In the genomic region with DNA sequence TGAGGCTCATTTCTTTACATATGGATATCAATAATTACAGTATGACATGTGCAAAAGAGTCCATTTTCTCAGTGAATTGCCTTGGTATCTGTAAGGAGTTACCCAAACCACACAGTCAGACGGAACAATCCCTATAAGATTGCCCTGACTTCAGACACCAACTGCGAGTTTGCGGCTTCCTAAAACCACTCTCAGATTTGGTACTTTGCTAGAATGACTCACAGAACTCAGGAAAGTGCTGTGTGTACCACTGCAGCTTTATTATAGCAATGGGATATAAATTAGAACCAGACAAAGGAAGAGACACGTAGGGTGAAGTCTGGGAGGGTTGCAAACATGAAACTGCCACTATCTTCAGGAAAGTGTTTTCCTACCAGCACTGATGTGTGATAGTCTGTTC, we compare ENCODE assay signal across 27 cellular contexts. TPM values are rescaled to one million over a fixed set of nuclear protein-coding genes. Genes with fewer than 3 reads are reported as not detected.
A peak's percentile ranks its signal among the peaks of the same experiment; 100 is the strongest.
DNase-seq lines count a peak whose midpoint lies in the region; ATAC-seq and TF ChIP-seq lines count a peak whose summit lies in the region.
"Had no signal": no experiment of that assay in that cellular context is flagged by ENCODE, and none has a peak within 500 bp of the region (broad histone marks: within the 10 kb centered on the region; RNA-seq: fewer than 3 reads in every experiment).

No MANE protein-coding gene starts in this region.

- no peak overlapping the region for H3K27ac ChIP-seq in breast epithelium
- no peak overlapping the region for H3K27ac ChIP-seq in mammary epithelial cell (ENCODE audit: insufficient read depth, low read depth, low read length)
- H3K27ac ChIP-seq in right cardiac atrium (ENCODE audit: low read length) = no peak overlapping the region
- H3K27ac ChIP-seq in heart right ventricle = no peak overlapping the region
- H3K27ac ChIP-seq: skin epidermis, suprapubic skin, upper lobe of left lung had no signal

- TF ChIP-seq POLR2A in breast epithelium (IDR thresholded peaks at IDR 0.05) = no peak

- H4K20me1 ChIP-seq in mammary epithelial cell (ENCODE audit: insufficient read depth, low read length) = no peaks in the 10 kb centered on the region

- no peaks in the 10 kb centered on the region for H3K4me1 ChIP-seq in breast epithelium
- H3K4me1 ChIP-seq in mammary epithelial cell (ENCODE audit: insufficient read depth, low read length) = peaks cover 9% of the 10 kb centered on the region
- H3K4me1 ChIP-seq in right cardiac atrium (ENCODE audit: control insufficient read depth, insufficient read depth, low read length) = peaks cover 4% of the 10 kb centered on the region
- H3K4me1 ChIP-seq in heart right ventricle = peaks cover 0 to 9% (median 7%) of the 10 kb centered on the region in 9 donors
- H3K4me1 ChIP-seq: HAP-1 had no signal

- H3K4me3 ChIP-seq in breast epithelium = no peak overlapping the region
- no peak overlapping the region for H3K4me3 ChIP-seq in mammary epithelial cell (replicated peaks in 1 of 3; ENCODE audit: insufficient read depth in 1 of 3, low read depth in 2 of 3, low read length in 3 of 3)
- no peak overlapping the region for H3K4me3 ChIP-seq in right cardiac atrium (ENCODE audit: low read length)
- no peak overlapping the region for H3K4me3 ChIP-seq in heart right ventricle
- H3K4me3 ChIP-seq: HAP-1, skin epidermis, suprapubic skin, upper lobe of left lung had no signal

- in situ Hi-C loops in mammary epithelial cell (cut with MboI; ENCODE audit: low sequenced_read_pairs in 2 of 2) = no loop called here

- BruUV-seq in MCF 10A (replicated peaks; lab: Mats Ljungman, UMichigan) = no TSS peak
- BruUV-seq in mammary epithelial cell (replicated peaks; lab: Mats Ljungman, UMichigan) = no TSS peak

- H3K36me3 Mint-ChIP-seq in MCF 10A (ENCODE audit: insufficient read depth, unreplicated experiment) = peaks cover 10% of the 10 kb centered on the region

- TF ChIP-seq CTCF in MCF 10A (IDR thresholded peaks at IDR 0.05; ENCODE audit: unreplicated experiment) (no peak), breast epithelium (IDR thresholded peaks at IDR 0.05) (no peak), mammary epithelial cell (conservative IDR thresholded peaks at IDR 0.05 in 1 of 2, IDR thresholded peaks at IDR 0.05 in 1 of 2; ENCODE audit: extremely low read depth in 1 of 2, insufficient read depth in 1 of 2, low read depth in 1 of 2, low read length in 2 of 2) (no peak), heart right ventricle (IDR thresholded peaks at IDR 0.05) (no peak)

- CTCF ChIA-PET in MCF 10A (lab: Yijun Ruan, JAX) (no interaction called here), mammary epithelial cell (lab: Charles Lee; ENCODE audit: low non-redundant PET) (no interaction called here)

- peak overlapping the region; percentile 21 for H3K4me3 Mint-ChIP-seq in MCF 10A (ENCODE audit: unreplicated experiment)
- H3K4me3 Mint-ChIP-seq: CD4-positive, alpha-beta T cell; memory B cell; nephron progenitor cell; stimulated activated naive B cell treated with anti-CD40 and anti-IgM and Interleukin-4, amounts not matched to agents 10 μg/mL and 1 μg/mL and 100 μg/mL, for 72 hours; T-helper 1 cell treated with Interleukin-12 subunit alpha and Interleukin-12 subunit beta and Interleukin-4 antibody, amounts not matched to agents 30 μg/mL and 1 μg/mL, for 36 hours had no signal

- no peak overlapping the region for H3K4me2 ChIP-seq in mammary epithelial cell (ENCODE audit: insufficient read depth, low read depth, low read length)

- no peak for DNase-seq in MCF 10A (ENCODE audit: unreplicated experiment)
- DNase-seq in breast epithelium (ENCODE audit: low spot score in 2 of 2) = no peak
- DNase-seq in NOMO-1 treated with dmso at 0.1 percent for 144 hours (lab: John Stamatoyannopoulos, UW; ENCODE audit: unreplicated experiment) = peak; percentile 10
- no peak for DNase-seq in mammary epithelial cell
- DNase-seq in right cardiac atrium = no peak
- no peak for DNase-seq in heart right ventricle
- no peak for DNase-seq in hypothalamus (lab: John Stamatoyannopoulos, UW)
- DNase-seq: 8988T; activated CD4-positive, alpha-beta T cell treated with anti-CD3 and anti-CD28 coated beads, Interleukin-2, amount 50 U/mL, for 48 hours; activated naive CD4-positive, alpha-beta T cell treated with anti-CD3 and anti-CD28 coated beads, Interleukin-2, amount 50 U/mL, for 16 hours; CD4-positive, alpha-beta T cell; DMS79 treated with DMSO at 0.1 percent for 48 hours; NCI-H1694; NCI-H446; NCI-H82; nephron progenitor cell; stimulated activated naive B cell treated with anti-CD40 and anti-IgM and Interleukin-4, amounts not matched to agents 10 μg/mL and 1 μg/mL and 100 μg/mL, for 72 hours; upper lobe of left lung had no signal

- no peaks in the 10 kb centered on the region for H3K79me2 ChIP-seq in mammary epithelial cell (ENCODE audit: insufficient read depth, low read length)

- no peaks in the 10 kb centered on the region for H3K36me3 ChIP-seq in breast epithelium
- no peaks in the 10 kb centered on the region for H3K36me3 ChIP-seq in mammary epithelial cell (ENCODE audit: insufficient read depth, low read length)
- H3K36me3 ChIP-seq in heart right ventricle = no peaks in the 10 kb centered on the region
- H3K36me3 ChIP-seq: HAP-1, suprapubic skin, upper lobe of left lung had no signal

- no peak overlapping the region for H3K27ac Mint-ChIP-seq in MCF 10A (ENCODE audit: low read depth, unreplicated experiment)
- H3K27ac Mint-ChIP-seq: CD4-positive, alpha-beta T cell; memory B cell; nephron progenitor cell; stimulated activated naive B cell treated with anti-CD40 and anti-IgM and Interleukin-4, amounts not matched to agents 10 μg/mL and 1 μg/mL and 100 μg/mL, for 72 hours; T-helper 1 cell treated with Interleukin-12 subunit alpha and Interleukin-12 subunit beta and Interleukin-4 antibody, amounts not matched to agents 30 μg/mL and 1 μg/mL, for 36 hours had no signal

- 93% methylated on average over 4 of the region's 4 CpGs for WGBS in mammary epithelial cell (ENCODE audit: low coverage, missing lambda C conversion rate)
- WGBS in right cardiac atrium = 80% methylated on average over 4 of the region's 4 CpGs
- 65 to 75% methylated on average over 4 of the region's 4 CpGs for WGBS in heart right ventricle, 2 donors

- peak overlapping the region; percentile 5 for H2AFZ ChIP-seq in mammary epithelial cell (ENCODE audit: low read depth, low read length)

- H3K27me3 Mint-ChIP-seq in MCF 10A (ENCODE audit: insufficient read depth, unreplicated experiment) = no peaks in the 10 kb centered on the region
- H3K27me3 Mint-ChIP-seq: CD4-positive, alpha-beta T cell had no signal

- POLR2A ChIA-PET in MCF 10A (lab: Yijun Ruan, JAX) = interaction anchor here (0.8 kb wide), 1 partner anchor 43 kb away, joined by 3 read pairs; no protein-coding TSS in a partner anchor

- dilution Hi-C loops in mammary epithelial cell (cut with HindIII; ENCODE audit: low sequenced_read_pairs) = no loop called here

- ATAC-seq in right cardiac atrium (no peak), heart right ventricle (no peak), GM18502 (IDR thresholded peaks at IDR 0.05; ENCODE audit: poor library complexity, unreplicated experiment) (no peak)
- ATAC-seq: HepG2; left lobe of liver; SK-N-SH treated with all-trans-retinoic acid at 6 μM for 48 hours; stimulated activated naive B cell treated with anti-CD40 and anti-IgM and Interleukin-4, amounts not matched to agents 10 μg/mL and 1 μg/mL and 100 μg/mL, for 72 hours had no signal

- intact Hi-C loops in MCF 10A (cut with micrococcal nuclease) (no loop called here), breast epithelium (cut with DNase I; ENCODE audit: low total_unique reads) (no loop called here), mammary epithelial cell (cut with micrococcal nuclease) (no loop called here), right cardiac atrium (cut with DNase I) (no loop called here), heart right ventricle (cut with DNase I) (no loop called here)

- H3K9me3 ChIP-seq in breast epithelium (no peaks in the 10 kb centered on the region), mammary epithelial cell (replicated peaks; ENCODE audit: insufficient read depth, low read length) (peaks cover 6% of the 10 kb centered on the region), right cardiac atrium (ENCODE audit: control insufficient read depth, low read length) (no peaks in the 10 kb centered on the region), heart right ventricle (peaks cover 0 to 17% (median 11%) of the 10 kb centered on the region in 11 donors)
- H3K9me3 ChIP-seq: suprapubic skin had no signal

- H3K27me3 ChIP-seq in breast epithelium (no peaks in the 10 kb centered on the region), mammary epithelial cell (ENCODE audit: insufficient read depth, low read length) (no peaks in the 10 kb centered on the region), right cardiac atrium (ENCODE audit: control insufficient read depth, insufficient read depth) (no peaks in the 10 kb centered on the region), heart right ventricle (no peaks in the 10 kb centered on the region)
- H3K27me3 ChIP-seq: suprapubic skin, upper lobe of left lung had no signal

- peaks cover 8% of the 10 kb centered on the region for H3K9me3 Mint-ChIP-seq in MCF 10A (ENCODE audit: unreplicated experiment)

- peaks cover 7% of the 10 kb centered on the region for H3K4me1 Mint-ChIP-seq in MCF 10A (ENCODE audit: insufficient read depth, unreplicated experiment)
- H3K4me1 Mint-ChIP-seq: nephron progenitor cell; stimulated activated naive B cell treated with anti-CD40 and anti-IgM and Interleukin-4, amounts not matched to agents 10 μg/mL and 1 μg/mL and 100 μg/mL, for 72 hours had no signal

- no peak overlapping the region for H3K9ac ChIP-seq in mammary epithelial cell (ENCODE audit: insufficient read depth, low read length)

RNA-seq across cellular contexts. Expression of a gene that starts 45.8 kb away (rescaled TPM):
- total RNA-seq in MCF 10A (2022) (119 and 125 TPM in 2 replicates), breast epithelium (100 to 1,000 TPM; 132 to 170 (median 142) TPM), mammary epithelial cell (100 to 1,000 TPM; 151 to 226 TPM), right cardiac atrium (100 to 1,000 TPM in 1 of 4 donors, 10 to 100 TPM in 3; 79.9 to 194 (median 93.6) TPM), heart right ventricle (100 to 1,000 TPM in 5 of 10 donors, 10 to 100 TPM in 5; 60.3 to 195 (median 109) TPM)
- polyA plus RNA-seq in mammary epithelial cell (65.5 TPM), right cardiac atrium (28.2 TPM), heart right ventricle (10 to 100 TPM; 31.0 to 45.9 TPM)
- 76.2 TPM for polyA minus RNA-seq in mammary epithelial cell
